1 cellular context compared by ENCODE assay signal in the genomic region with DNA sequence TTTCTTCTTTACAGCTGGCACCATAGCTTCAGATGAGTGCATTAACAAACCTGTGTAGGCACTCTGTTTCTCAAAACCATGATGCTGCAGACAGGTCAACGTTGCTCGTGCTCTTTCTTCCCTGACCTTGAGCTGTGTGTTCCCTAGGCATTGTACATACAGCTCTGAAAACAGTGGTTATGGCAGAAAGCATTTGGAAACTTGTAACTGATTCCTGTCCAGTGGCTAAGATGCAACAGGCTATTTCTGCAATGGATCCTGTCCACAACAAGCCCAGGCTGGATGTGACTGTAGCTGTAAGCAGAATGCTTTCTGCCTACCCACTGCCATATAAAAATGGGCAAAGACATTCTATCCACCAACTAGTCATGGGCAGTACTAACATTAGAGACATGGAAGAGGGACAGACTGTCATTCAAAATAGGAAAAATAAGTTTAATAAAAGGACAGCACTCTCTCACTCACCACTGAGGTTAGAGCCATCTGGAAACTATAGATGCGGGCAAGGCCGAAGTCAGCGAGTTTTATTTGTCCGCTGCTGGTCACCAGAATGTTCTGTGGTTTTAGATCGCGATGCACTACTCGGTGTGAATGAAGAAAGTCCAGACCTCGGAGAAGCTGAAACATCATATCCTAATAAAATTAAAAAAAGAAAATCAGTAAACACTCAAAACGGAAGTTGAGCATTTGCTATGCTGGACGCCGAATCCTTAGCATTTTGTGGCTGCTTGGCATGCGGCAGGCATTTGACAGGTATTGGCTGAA.
TF ChIP-seq lines count a peak whose summit lies in the region.

No MANE protein-coding gene starts in this region.

TF ChIP-seq in HepG2, 621 proteins besides CTCF, POLR2A, EP300 and RAD21 (continued from another document and continues in another):
- TF ChIP-seq, protein P1, sequence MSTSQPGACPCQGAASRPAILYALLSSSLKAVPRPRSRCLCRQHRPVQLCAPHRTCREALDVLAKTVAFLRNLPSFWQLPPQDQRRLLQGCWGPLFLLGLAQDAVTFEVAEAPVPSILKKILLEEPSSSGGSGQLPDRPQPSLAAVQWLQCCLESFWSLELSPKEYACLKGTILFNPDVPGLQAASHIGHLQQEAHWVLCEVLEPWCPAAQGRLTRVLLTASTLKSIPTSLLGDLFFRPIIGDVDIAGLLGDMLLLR (CRISPR knock-in tag; IDR thresholded peaks at IDR 0.05): no peak
- no peak for TF ChIP-seq CBFB (CRISPR knock-in tag; IDR thresholded peaks at IDR 0.05)
- TF ChIP-seq, protein P2, sequence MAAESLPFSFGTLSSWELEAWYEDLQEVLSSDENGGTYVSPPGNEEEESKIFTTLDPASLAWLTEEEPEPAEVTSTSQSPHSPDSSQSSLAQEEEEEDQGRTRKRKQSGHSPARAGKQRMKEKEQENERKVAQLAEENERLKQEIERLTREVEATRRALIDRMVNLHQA (CRISPR knock-in tag; IDR thresholded peaks at IDR 0.05): no peak
- no peak for TF ChIP-seq ZKSCAN1 (IDR thresholded peaks at IDR 0.05; ENCODE audit: low read length)
- TF ChIP-seq ZNF326 (CRISPR knock-in tag; IDR thresholded peaks at IDR 0.05; ENCODE audit: borderline replicate concordance): no peak
- no peak for TF ChIP-seq JUND (CRISPR knock-in tag; IDR thresholded peaks at IDR 0.05)
- no peak for TF ChIP-seq ETV5 (CRISPR knock-in tag; IDR thresholded peaks at IDR 0.05; ENCODE audit: borderline replicate concordance)
- no peak for TF ChIP-seq STAT6 (CRISPR knock-in tag; IDR thresholded peaks at IDR 0.05; ENCODE audit: borderline replicate concordance)
- TF ChIP-seq MXI1 (IDR thresholded peaks at IDR 0.05; ENCODE audit: borderline replicate concordance, low read depth, low read length): no peak
- no peak for TF ChIP-seq HINFP (CRISPR knock-in tag; IDR thresholded peaks at IDR 0.05; ENCODE audit: low read depth)
- no peak for TF ChIP-seq SP5 (CRISPR knock-in tag; IDR thresholded peaks at IDR 0.05; ENCODE audit: borderline replicate concordance, low read depth)
- TF ChIP-seq ZNF770 (CRISPR knock-in tag; IDR thresholded peaks at IDR 0.05): no peak
- no peak for TF ChIP-seq HIC2 (CRISPR knock-in tag; IDR thresholded peaks at IDR 0.05; ENCODE audit: low read depth)
- no peak for TF ChIP-seq STAT5B (CRISPR knock-in tag; IDR thresholded peaks at IDR 0.05)
- no peak for TF ChIP-seq KDM6A (CRISPR knock-in tag; IDR thresholded peaks at IDR 0.05; ENCODE audit: low read depth)
- TF ChIP-seq NR3C1 (CRISPR knock-in tag; IDR thresholded peaks at IDR 0.05): no peak
- no peak for TF ChIP-seq ZNF138 (CRISPR knock-in tag; IDR thresholded peaks at IDR 0.05; ENCODE audit: low read depth)
- no peak for TF ChIP-seq RFXANK (CRISPR knock-in tag; IDR thresholded peaks at IDR 0.05)
- TF ChIP-seq, protein P3, sequence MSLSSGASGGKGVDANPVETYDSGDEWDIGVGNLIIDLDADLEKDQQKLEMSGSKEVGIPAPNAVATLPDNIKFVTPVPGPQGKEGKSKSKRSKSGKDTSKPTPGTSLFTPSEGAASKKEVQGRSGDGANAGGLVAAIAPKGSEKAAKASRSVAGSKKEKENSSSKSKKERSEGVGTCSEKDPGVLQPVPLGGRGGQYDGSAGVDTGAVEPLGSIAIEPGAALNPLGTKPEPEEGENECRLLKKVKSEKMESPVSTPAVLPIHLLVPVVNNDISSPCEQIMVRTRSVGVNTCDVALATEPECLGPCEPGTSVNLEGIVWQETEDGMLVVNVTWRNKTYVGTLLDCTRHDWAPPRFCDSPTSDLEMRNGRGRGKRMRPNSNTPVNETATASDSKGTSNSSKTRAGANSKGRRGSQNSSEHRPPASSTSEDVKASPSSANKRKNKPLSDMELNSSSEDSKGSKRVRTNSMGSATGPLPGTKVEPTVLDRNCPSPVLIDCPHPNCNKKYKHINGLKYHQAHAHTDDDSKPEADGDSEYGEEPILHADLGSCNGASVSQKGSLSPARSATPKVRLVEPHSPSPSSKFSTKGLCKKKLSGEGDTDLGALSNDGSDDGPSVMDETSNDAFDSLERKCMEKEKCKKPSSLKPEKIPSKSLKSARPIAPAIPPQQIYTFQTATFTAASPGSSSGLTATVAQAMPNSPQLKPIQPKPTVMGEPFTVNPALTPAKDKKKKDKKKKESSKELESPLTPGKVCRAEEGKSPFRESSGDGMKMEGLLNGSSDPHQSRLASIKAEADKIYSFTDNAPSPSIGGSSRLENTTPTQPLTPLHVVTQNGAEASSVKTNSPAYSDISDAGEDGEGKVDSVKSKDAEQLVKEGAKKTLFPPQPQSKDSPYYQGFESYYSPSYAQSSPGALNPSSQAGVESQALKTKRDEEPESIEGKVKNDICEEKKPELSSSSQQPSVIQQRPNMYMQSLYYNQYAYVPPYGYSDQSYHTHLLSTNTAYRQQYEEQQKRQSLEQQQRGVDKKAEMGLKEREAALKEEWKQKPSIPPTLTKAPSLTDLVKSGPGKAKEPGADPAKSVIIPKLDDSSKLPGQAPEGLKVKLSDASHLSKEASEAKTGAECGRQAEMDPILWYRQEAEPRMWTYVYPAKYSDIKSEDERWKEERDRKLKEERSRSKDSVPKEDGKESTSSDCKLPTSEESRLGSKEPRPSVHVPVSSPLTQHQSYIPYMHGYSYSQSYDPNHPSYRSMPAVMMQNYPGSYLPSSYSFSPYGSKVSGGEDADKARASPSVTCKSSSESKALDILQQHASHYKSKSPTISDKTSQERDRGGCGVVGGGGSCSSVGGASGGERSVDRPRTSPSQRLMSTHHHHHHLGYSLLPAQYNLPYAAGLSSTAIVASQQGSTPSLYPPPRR (CRISPR knock-in tag; IDR thresholded peaks at IDR 0.05; ENCODE audit: borderline replicate concordance): no peak
- TF ChIP-seq ZNF7 (CRISPR knock-in tag; IDR thresholded peaks at IDR 0.05): no peak
- TF ChIP-seq ZNF879 (CRISPR knock-in tag; IDR thresholded peaks at IDR 0.05): no peak
- TF ChIP-seq NFIC (IDR thresholded peaks at IDR 0.05; ENCODE audit: low read length): no peak
- TF ChIP-seq TEAD3 (CRISPR knock-in tag; optimal IDR thresholded peaks at IDR 0.05; ENCODE audit: borderline replicate concordance): peak; percentile 33
- no peak for TF ChIP-seq PHF20 (CRISPR knock-in tag; IDR thresholded peaks at IDR 0.05)
- TF ChIP-seq ZNF672 (CRISPR knock-in tag; IDR thresholded peaks at IDR 0.05): no peak
- no peak for TF ChIP-seq SP2 (CRISPR knock-in tag; IDR thresholded peaks at IDR 0.05)
- TF ChIP-seq, protein P4, sequence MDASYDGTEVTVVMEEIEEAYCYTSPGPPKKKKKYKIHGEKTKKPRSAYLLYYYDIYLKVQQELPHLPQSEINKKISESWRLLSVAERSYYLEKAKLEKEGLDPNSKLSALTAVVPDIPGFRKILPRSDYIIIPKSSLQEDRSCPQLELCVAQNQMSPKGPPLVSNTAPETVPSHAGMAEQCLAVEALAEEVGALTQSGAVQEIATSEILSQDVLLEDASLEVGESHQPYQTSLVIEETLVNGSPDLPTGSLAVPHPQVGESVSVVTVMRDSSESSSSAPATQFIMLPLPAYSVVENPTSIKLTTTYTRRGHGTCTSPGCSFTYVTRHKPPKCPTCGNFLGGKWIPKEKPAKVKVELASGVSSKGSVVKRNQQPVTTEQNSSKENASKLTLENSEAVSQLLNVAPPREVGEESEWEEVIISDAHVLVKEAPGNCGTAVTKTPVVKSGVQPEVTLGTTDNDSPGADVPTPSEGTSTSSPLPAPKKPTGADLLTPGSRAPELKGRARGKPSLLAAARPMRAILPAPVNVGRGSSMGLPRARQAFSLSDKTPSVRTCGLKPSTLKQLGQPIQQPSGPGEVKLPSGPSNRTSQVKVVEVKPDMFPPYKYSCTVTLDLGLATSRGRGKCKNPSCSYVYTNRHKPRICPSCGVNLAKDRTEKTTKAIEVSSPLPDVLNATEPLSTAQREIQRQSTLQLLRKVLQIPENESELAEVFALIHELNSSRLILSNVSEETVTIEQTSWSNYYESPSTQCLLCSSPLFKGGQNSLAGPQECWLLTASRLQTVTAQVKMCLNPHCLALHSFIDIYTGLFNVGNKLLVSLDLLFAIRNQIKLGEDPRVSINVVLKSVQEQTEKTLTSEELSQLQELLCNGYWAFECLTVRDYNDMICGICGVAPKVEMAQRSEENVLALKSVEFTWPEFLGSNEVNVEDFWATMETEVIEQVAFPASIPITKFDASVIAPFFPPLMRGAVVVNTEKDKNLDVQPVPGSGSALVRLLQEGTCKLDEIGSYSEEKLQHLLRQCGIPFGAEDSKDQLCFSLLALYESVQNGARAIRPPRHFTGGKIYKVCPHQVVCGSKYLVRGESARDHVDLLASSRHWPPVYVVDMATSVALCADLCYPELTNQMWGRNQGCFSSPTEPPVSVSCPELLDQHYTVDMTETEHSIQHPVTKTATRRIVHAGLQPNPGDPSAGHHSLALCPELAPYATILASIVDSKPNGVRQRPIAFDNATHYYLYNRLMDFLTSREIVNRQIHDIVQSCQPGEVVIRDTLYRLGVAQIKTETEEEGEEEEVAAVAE (CRISPR knock-in tag; IDR thresholded peaks at IDR 0.05; ENCODE audit: borderline replicate concordance): no peak
- no peak for TF ChIP-seq MEF2D (CRISPR knock-in tag; IDR thresholded peaks at IDR 0.05)
- no peak for TF ChIP-seq BRCA1 (CRISPR knock-in tag; IDR thresholded peaks at IDR 0.05)
- TF ChIP-seq SAP130 (CRISPR knock-in tag; IDR thresholded peaks at IDR 0.05; ENCODE audit: low read depth): 0 out of 2 replicates have a peak, but pooled peaks have one; percentile 24
- no peak for TF ChIP-seq ZNF276 (CRISPR knock-in tag; IDR thresholded peaks at IDR 0.05; ENCODE audit: low read depth)
- no peak for TF ChIP-seq NFKB2 (CRISPR knock-in tag; IDR thresholded peaks at IDR 0.05; ENCODE audit: borderline replicate concordance)
- no peak for TF ChIP-seq SPEN (CRISPR knock-in tag; IDR thresholded peaks at IDR 0.05; ENCODE audit: low read depth)
- no peak for TF ChIP-seq JUN (CRISPR knock-in tag; IDR thresholded peaks at IDR 0.05)
- no peak for TF ChIP-seq KAT2B (IDR thresholded peaks at IDR 0.05; ENCODE audit: borderline replicate concordance, low read depth, low read length)
- no peak for TF ChIP-seq FOXP1 (IDR thresholded peaks at IDR 0.05)
- TF ChIP-seq FOXP1 (CRISPR knock-in tag; IDR thresholded peaks at IDR 0.05): no peak
- no peak for TF ChIP-seq TEAD2 (CRISPR knock-in tag; IDR thresholded peaks at IDR 0.05)
